22 cellular contexts compared by ENCODE assay signal in the genomic region with DNA sequence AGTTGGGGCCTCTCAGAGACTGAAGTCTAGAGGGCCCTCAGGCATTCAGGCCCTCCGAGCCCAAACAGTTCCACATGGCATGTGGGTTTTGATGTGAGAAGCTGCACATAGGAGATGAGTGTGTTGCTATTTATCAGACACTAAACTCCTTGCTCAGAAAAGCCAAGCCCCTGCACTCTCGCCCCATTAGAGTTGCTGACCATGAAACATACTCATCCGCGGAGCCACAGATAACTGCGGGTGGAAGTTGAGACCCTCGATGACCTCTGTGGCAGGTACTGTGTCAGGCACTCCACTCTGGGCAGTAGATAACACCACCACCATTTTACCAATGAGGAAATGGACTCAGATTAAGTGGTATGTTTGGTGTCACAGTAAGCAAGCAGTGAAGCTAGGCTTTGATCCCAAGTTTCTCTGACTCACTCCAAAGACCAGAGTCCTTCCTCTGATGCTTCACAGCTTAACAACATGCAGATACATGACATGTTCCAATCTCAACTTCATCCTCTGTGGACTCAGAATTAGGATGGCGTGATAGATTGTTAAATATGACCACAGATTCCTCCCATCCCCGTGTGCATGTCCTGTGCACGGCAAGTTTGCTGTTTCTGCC.
DNase-seq lines count a peak whose midpoint lies in the region; ATAC-seq and TF ChIP-seq lines count a peak whose summit lies in the region.
"Had no signal": no experiment of that assay in that cellular context is flagged by ENCODE, and none has a peak within 500 bp of the region (broad histone marks: within the 10 kb centered on the region; RNA-seq: fewer than 3 reads in every experiment).

No MANE protein-coding gene starts in this region.

- DNase-seq in left ventricle myocardium inferior (no peak), left cardiac atrium (no peak), fibroblast of pulmonary artery (ENCODE audit: low read depth) (peak; percentile 26), renal cortical epithelial cell (ENCODE audit: low read depth) (peak; percentile 52), vagina (ENCODE audit: extremely low spot score in 2 of 2) (peak; percentile 52 to 84)
- DNase-seq in stimulated activated CD8-positive, alpha-beta memory T cell treated with anti-CD3 and anti-CD28 coated beads, Interleukin-4, amount 100 ng/mL, for 48 hours: no peak
- DNase-seq: activated CD8-positive, alpha-beta memory T cell treated with anti-CD3 and anti-CD28 coated beads, Interleukin-2, amount 50 U/mL, for 48 hours; activated effector memory CD4-positive, alpha-beta T cell treated with anti-CD3 and anti-CD28 coated beads, Interleukin-2, amount 50 U/mL, for 16 hours; effector CD8-positive, alpha-beta T cell; HCEC 1CT; NCI-H1930; NCI-H446; Peyer's patch; T-helper 2 cell; upper lobe of left lung had no signal

- no peak for ATAC-seq in left cardiac atrium
- ATAC-seq in HG03442 (IDR thresholded peaks at IDR 0.05; ENCODE audit: unreplicated experiment): no peak
- no peak for ATAC-seq in GM18505 (IDR thresholded peaks at IDR 0.05; ENCODE audit: unreplicated experiment)
- ATAC-seq: K562; stimulated activated memory B cell treated with anti-CD40 and anti-IgM and Interleukin-4, amounts not matched to agents 10 μg/mL and 1 μg/mL and 100 μg/mL, for 72 hours had no signal

- intact Hi-C loops in left ventricle myocardium inferior (cut with micrococcal nuclease) (no loop called here), left cardiac atrium (cut with DNase I) (loop anchor here in 1 of 2 donors (5.0 kb wide), 1 partner anchor 198 kb away; no protein-coding TSS in a partner anchor), vagina (cut with DNase I) (no loop called here)

- no peak overlapping the region for H3K4me3 ChIP-seq in left ventricle myocardium inferior
- no peak overlapping the region for H3K4me3 ChIP-seq in fibroblast of pulmonary artery (replicated peaks; ENCODE audit: low read depth, low read length)
- no peak overlapping the region for H3K4me3 ChIP-seq in vagina
- H3K4me3 ChIP-seq: cardiac muscle cell, K562, Peyer's patch, upper lobe of left lung had no signal

- H3K27me3 ChIP-seq in left ventricle myocardium inferior (ENCODE audit: low read depth) (no peaks in the 10 kb centered on the region), vagina (no peaks in the 10 kb centered on the region)
- H3K27me3 ChIP-seq: cardiac muscle cell, Peyer's patch, upper lobe of left lung had no signal

- no peak for TF ChIP-seq CTCF in left ventricle myocardium inferior (IDR thresholded peaks at IDR 0.05; ENCODE audit: borderline replicate concordance)
- no peak for TF ChIP-seq CTCF in fibroblast of pulmonary artery (IDR thresholded peaks at IDR 0.05; ENCODE audit: low read length, missing control alignments)
- TF ChIP-seq CTCF in vagina (IDR thresholded peaks at IDR 0.05): no peak

- H3K36me3 ChIP-seq in left ventricle myocardium inferior (no peaks in the 10 kb centered on the region), vagina (no peaks in the 10 kb centered on the region)
- H3K36me3 ChIP-seq: cardiac muscle cell, Peyer's patch, upper lobe of left lung had no signal

- H3K4me1 ChIP-seq in left ventricle myocardium inferior (peaks cover 78% of the 10 kb centered on the region), vagina (peaks cover 37% of the 10 kb centered on the region)

- peak overlapping the region; percentile 88 for H3K27ac ChIP-seq in left ventricle myocardium inferior (replicated peaks)
- H3K27ac ChIP-seq in vagina: peak overlapping the region; percentile 68
- H3K27ac ChIP-seq: C4-2B, cardiac muscle cell, VCaP had no signal

- TF ChIP-seq POLR2A in vagina (IDR thresholded peaks at IDR 0.05): no peak
- TF ChIP-seq POLR2A in GM18505 (IDR thresholded peaks at IDR 0.05; ENCODE audit: borderline replicate concordance, extremely low read depth, insufficient read depth, insufficient read length): no peak

- H3K9me3 ChIP-seq in left ventricle myocardium inferior (replicated peaks): no peaks in the 10 kb centered on the region
- no peaks in the 10 kb centered on the region for H3K9me3 ChIP-seq in vagina
- H3K9me3 ChIP-seq: Peyer's patch, upper lobe of left lung had no signal

Comparison
In these comparisons a context has a peak if more than half of its experiments do, and no peak if none do; other contexts are left out.
1. DNase-seq: peak in fibroblast of pulmonary artery (single experiment), renal cortical epithelial cell (single experiment) and vagina (2 of 2); none in left ventricle myocardium inferior (single experiment), left cardiac atrium (single experiment) and stimulated activated CD8-positive, alpha-beta memory T cell treated with anti-CD3 and anti-CD28 coated beads, Interleukin-4, amount 100 ng/mL, for 48 hours (single experiment).